34 cellular contexts compared by ENCODE assay signal in the genomic region with DNA sequence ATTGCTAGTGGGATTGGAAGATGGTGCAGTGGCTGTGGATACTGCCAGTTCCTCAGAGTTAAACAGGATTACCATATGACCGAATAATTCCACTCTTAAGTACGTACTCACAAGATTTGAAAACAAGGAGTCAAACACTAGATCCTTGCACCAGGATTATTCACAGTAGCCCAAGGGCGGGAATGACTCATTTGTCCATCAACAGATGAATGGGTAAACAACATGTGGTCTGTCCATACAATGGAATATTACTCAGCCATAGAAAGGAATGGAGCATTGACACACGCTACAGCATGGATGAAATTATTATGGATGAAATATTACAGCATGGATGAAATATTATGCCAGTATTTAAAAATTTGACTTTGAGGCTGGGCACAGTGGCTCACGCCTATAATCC. TPM values are rescaled to one million over a fixed set of nuclear protein-coding genes. Genes with fewer than 3 reads are reported as not detected.
DNase-seq lines count a peak whose midpoint lies in the region; ATAC-seq, FAIRE-seq and TF ChIP-seq lines count a peak whose summit lies in the region.
"Had no signal": no experiment of that assay in that cellular context is flagged by ENCODE, and none has a peak within 500 bp of the region (broad histone marks: within the 10 kb centered on the region; RNA-seq: fewer than 3 reads in every experiment).

No MANE protein-coding gene starts in this region.

- H3K79me2 ChIP-seq in HepG2 (ENCODE audit: insufficient read depth, low read length), result peaks cover 5% of the 10 kb centered on the region

- 96% methylated on average over 5 of the region's 5 CpGs for WGBS in HepG2 (ENCODE audit: low lambda C conversion rate)
- 98% methylated on average over 5 of the region's 5 CpGs for WGBS in right lobe of liver (ENCODE audit: insufficient coverage, low coverage, low lambda C conversion rate, missing lambda C conversion rate)

- in situ Hi-C loops in HepG2 (cut with HindIII; ENCODE audit: extremely low pct_ligation_motif_present, low pct_unique_long_range_greater_than_20kb), result no loop called here
- in situ Hi-C loops in SK-MEL-5 (cut with HindIII; ENCODE audit: low pct_unique_long_range_greater_than_20kb, low sequenced_read_pairs), result no loop called here

- H3K9me3 ChIP-seq in HepG2 (ENCODE audit: low read length), result no peaks in the 10 kb centered on the region
- H3K9me3 ChIP-seq in right lobe of liver, result no peaks in the 10 kb centered on the region
- H3K9me3 ChIP-seq: adrenal gland, thoracic aorta, vagina had no signal

- no peak overlapping the region for H3K4me2 ChIP-seq in HepG2 (ENCODE audit: low read depth, low read length)
- H3K4me2 ChIP-seq: GM23338, KMS-11 had no signal

- TF ChIP-seq CTCF in HepG2 (CRISPR knock-in tag; IDR thresholded peaks at IDR 0.05), result no peak
- no peak for TF ChIP-seq CTCF in right lobe of liver (IDR thresholded peaks at IDR 0.05)

- ATAC-seq in HepG2 (no peak), right lobe of liver (no peak), esophagus mucosa (peak; percentile 57), HG03432 (IDR thresholded peaks at IDR 0.05; ENCODE audit: unreplicated experiment) (no peak)
- ATAC-seq: GM23338; left ventricle myocardium superior; right cardiac atrium; stimulated activated naive CD8-positive, alpha-beta T cell treated with anti-CD3 and anti-CD28 coated beads, Interleukin-15, amount 100 ng/mL, for 72 hours had no signal

- CTCF ChIA-PET in HepG2 (lab: Yijun Ruan, JAX; ENCODE audit: low intra/inter-chr PET ratio, low total read pairs), result no interaction called here

- POLR2A ChIA-PET in HepG2 (lab: Yijun Ruan, JAX), result no interaction called here

- no peaks in the 10 kb centered on the region for H4K20me1 ChIP-seq in HepG2 (ENCODE audit: insufficient read depth, low read length)

- H3K27me3 ChIP-seq in HepG2 (ENCODE audit: control insufficient read depth in 1 of 2, insufficient read depth in 2 of 2, low read length in 2 of 2) (no peaks in the 10 kb centered on the region), right lobe of liver (no peaks in the 10 kb centered on the region)
- H3K27me3 ChIP-seq: adrenal gland, dorsolateral prefrontal cortex, vagina had no signal

- TF ChIP-seq EP300 in HepG2 (IDR thresholded peaks at IDR 0.05; ENCODE audit: low read depth in 2 of 2, low read length in 2 of 2) (no peak), HepG2 (CRISPR knock-in tag; IDR thresholded peaks at IDR 0.05; ENCODE audit: borderline replicate concordance) (no peak)

- no peak for DNase-seq in HepG2 (ENCODE audit: low spot score)
- DNase-seq in right lobe of liver, result no peak
- DNase-seq in SK-MEL-5 (ENCODE audit: low read depth, low spot score), result peak; percentile 86
- no peak for DNase-seq in urothelium cell line (ENCODE audit: low spot score)
- DNase-seq in activated T-cell treated with anti-CD3 and anti-CD28 coated beads, Interleukin-2, amount 50 U/mL, for 1 hour, result no peak
- no peak for DNase-seq in posterior vena cava (ENCODE audit: low spot score)
- DNase-seq: activated CD4-positive, alpha-beta memory T cell treated with anti-CD3 and anti-CD28 coated beads for 36 hours; activated CD4-positive, alpha-beta T cell treated with anti-CD3 and anti-CD28 coated beads for 1 hour; activated CD8-positive, alpha-beta memory T cell treated with anti-CD3 and anti-CD28 coated beads, Interleukin-2, amount 50 U/mL, for 48 hours; activated naive CD4-positive, alpha-beta T cell treated with anti-CD3 and anti-CD28 coated beads for 36 hours; adrenal gland; AML-193; CD4-positive, CD25-positive, alpha-beta regulatory T cell; DMS79 treated with DMSO at 0.1 percent for 48 hours; dorsolateral prefrontal cortex; left ventricle myocardium superior; NCI-H1417; NCI-H2081; NCI-H345; right cardiac atrium; RPMI8226; stimulated activated CD4-positive, alpha-beta T cell treated with anti-CD3 and anti-CD28 coated beads, Interleukin-1b, Interleukin-23, amount 100 ng/mL, for 48 hours; stimulated activated CD8-positive, alpha-beta memory T cell treated with anti-CD3 and anti-CD28 coated beads, Interleukin-4, amount 100 ng/mL, for 48 hours; stimulated activated naive CD8-positive, alpha-beta T cell treated with anti-CD3 and anti-CD28 coated beads, Interleukin-15, amount 100 ng/mL, for 72 hours had no signal

- FAIRE-seq in HepG2 (lab: Jason Lieb, UNC) (no peak), urothelium cell line (lab: Jason Lieb, UNC) (peak; percentile 61)
- FAIRE-seq: A204.1, endometrium, HTR-8/SVneo, TTC549 had no signal

- H3K36me3 ChIP-seq in HepG2 (replicated peaks in 1 of 2; ENCODE audit: control insufficient read depth in 1 of 2, insufficient read depth in 2 of 2, low read length in 2 of 2) (peaks cover 39 to 86% of the 10 kb centered on the region in 2 experiments), right lobe of liver (peaks cover 0 to 64% (median 8%) of the 10 kb centered on the region in 4 donors)

- H3K4me1 ChIP-seq in HepG2 (ENCODE audit: insufficient read depth, low read length) (no peaks in the 10 kb centered on the region), right lobe of liver (no peaks in the 10 kb centered on the region)

- H3K27ac ChIP-seq in HepG2 (ENCODE audit: extremely low read length, insufficient read depth, low read length) (no peak overlapping the region), right lobe of liver (no peak overlapping the region)
- H3K27ac ChIP-seq: adrenal gland, dorsolateral prefrontal cortex, KMS-11, thoracic aorta, vagina had no signal

- BruUV-seq in HepG2 (replicated peaks; lab: Mats Ljungman, UMichigan), result no TSS peak

- no peak overlapping the region for H3K4me3 ChIP-seq in HepG2 (replicated peaks in 1 of 3; ENCODE audit: insufficient read depth in 1 of 3, low read depth in 2 of 3, low read length in 3 of 3)
- no peak overlapping the region for H3K4me3 ChIP-seq in right lobe of liver
- H3K4me3 ChIP-seq: adrenal gland, dorsolateral prefrontal cortex, GM23338, thoracic aorta, vagina had no signal

- TF ChIP-seq POLR2A in HepG2 (IDR thresholded peaks at IDR 0.05; ENCODE audit: insufficient read depth in 1 of 2, low read depth in 2 of 2, low read length in 2 of 2), result no peak
- TF ChIP-seq POLR2A in right lobe of liver (IDR thresholded peaks at IDR 0.05), result no peak

- H2AFZ ChIP-seq in HepG2 (ENCODE audit: low read length), result no peak overlapping the region
- H2AFZ ChIP-seq: GM23338 had no signal

- intact Hi-C loops in HepG2 (cut with micrococcal nuclease; ENCODE audit: unreplicated experiment) (no loop called here), right lobe of liver (cut with DNase I) (no loop called here), posterior vena cava (cut with DNase I) (loop anchor here (5.0 to 10.0 kb wide), 2 partner anchors 202 to 1890 kb away; partner anchors contain the start of gene TELO2 (in 1 of the 2))

- TF ChIP-seq RAD21 in HepG2 (CRISPR knock-in tag; IDR thresholded peaks at IDR 0.05), result no peak

- H3K9ac ChIP-seq in HepG2 (ENCODE audit: insufficient read depth, low read depth, low read length), result no peak overlapping the region
- H3K9ac ChIP-seq: KMS-11 had no signal

RNA-seq across cellular contexts. Expression of gene MAPK8IP3, which starts 9.1 kb away (rescaled TPM):
- total RNA-seq in HepG2 (2016; rRNA removed; fragmentation: Illumina TruSeq; extraction: Trizol) (3.6 and 25.1 TPM in 2 replicates), right lobe of liver (10 to 100 TPM in 5 of 6 experiments, 1 to 10 TPM in 1; 8.7 to 37.3 (median 23.0) TPM), esophagus mucosa (16.3 TPM), posterior vena cava (10 to 100 TPM; 37.1 to 42.3 TPM)
- 9.0 and 11.0 TPM in 2 replicates for total RNA-seq in HepG2 (2016; cell fraction: cytosol; rRNA removed; fragmentation: Illumina TruSeq; extraction: Trizol; ENCODE audit: low read depth)
- 3.3 and 29.8 TPM in 2 replicates for total RNA-seq in HepG2 (2016; cell fraction: insoluble cytoplasmic fraction; rRNA removed; fragmentation: Illumina TruSeq; extraction: Trizol)
- total RNA-seq in HepG2 (2016; cell fraction: membrane; rRNA removed; fragmentation: Illumina TruSeq; extraction: Trizol), result 3.8 and 4.5 TPM in 2 replicates
- 45.6 and 52.7 TPM in 2 replicates for total RNA-seq in HepG2 (2016; cell fraction: nucleus; rRNA removed; fragmentation: Illumina TruSeq; extraction: Trizol)
- polyA plus RNA-seq in HepG2 (2011; rRNA removed), result 41.7 and 65.8 TPM in 2 replicates
- polyA plus RNA-seq in HepG2 (2011; cell fraction: cytosol; rRNA removed), result 5.6 and 10.1 TPM in 2 replicates
- polyA plus RNA-seq in HepG2 (2011; cell fraction: nucleus; rRNA removed), result 653 and 865 TPM in 2 replicates
- polyA plus RNA-seq in HepG2 (2012), result 43.5 and 49.9 TPM in 2 replicates
- polyA plus RNA-seq in HepG2 (2016; cell fraction: cytosol; fragmentation: Illumina TruSeq; extraction: Trizol; ENCODE audit: low read depth), result 0.76 and 0.97 TPM in 2 replicates
- 3.3 and 4.5 TPM in 2 replicates for polyA plus RNA-seq in HepG2 (2016; cell fraction: insoluble cytoplasmic fraction; fragmentation: Illumina TruSeq; extraction: Trizol; ENCODE audit: low read depth)
- polyA plus RNA-seq in HepG2 (2016; cell fraction: membrane; fragmentation: Illumina TruSeq; extraction: Trizol; ENCODE audit: low read depth), result 1.8 and 2.1 TPM in 2 replicates
- polyA plus RNA-seq in HepG2 (2016; cell fraction: nucleus; fragmentation: Illumina TruSeq; extraction: Trizol; ENCODE audit: insufficient read depth, low read depth), result 244 and 279 TPM in 2 replicates
- 15.0 and 33.9 TPM in 2 replicates for polyA minus RNA-seq in HepG2 (2011; rRNA and poly(A)+ RNA removed; ENCODE audit: low replicate concordance)
- polyA minus RNA-seq in HepG2 (2011; cell fraction: cytosol; rRNA and poly(A)+ RNA removed), result 4.7 and 4.8 TPM in 2 replicates
- polyA minus RNA-seq in HepG2 (2011; cell fraction: nucleus; rRNA and poly(A)+ RNA removed), result 92.2 and 93.0 TPM in 2 replicates
- total RNA-seq in SK-MEL-5 (2014; rRNA removed; shearing (Covaris generic)), result 19.3 and 20.3 TPM in 2 replicates
- 10.8 and 13.9 TPM in 2 replicates for polyA plus RNA-seq in SK-MEL-5 (2015; cell fraction: cytosol; rRNA removed)
- polyA plus RNA-seq in SK-MEL-5 (2015; cell fraction: nucleus; rRNA removed), result 595 and 691 TPM in 2 replicates

RNA-seq across cellular contexts. Expression of gene JPT2, which starts 18.8 kb away (rescaled TPM):
- total RNA-seq in HepG2 (2016; rRNA removed; fragmentation: Illumina TruSeq; extraction: Trizol), result 89.4 and 127 TPM in 2 replicates
- 11.5 and 13.4 TPM in 2 replicates for total RNA-seq in HepG2 (2016; cell fraction: cytosol; rRNA removed; fragmentation: Illumina TruSeq; extraction: Trizol; ENCODE audit: low read depth)
- 91.5 and 117 TPM in 2 replicates for total RNA-seq in HepG2 (2016; cell fraction: insoluble cytoplasmic fraction; rRNA removed; fragmentation: Illumina TruSeq; extraction: Trizol)
- 52.3 and 54.3 TPM in 2 replicates for total RNA-seq in HepG2 (2016; cell fraction: membrane; rRNA removed; fragmentation: Illumina TruSeq; extraction: Trizol)
- total RNA-seq in HepG2 (2016; cell fraction: nucleus; rRNA removed; fragmentation: Illumina TruSeq; extraction: Trizol), result 37.4 and 43.4 TPM in 2 replicates
- 52.5 and 53.5 TPM in 2 replicates for polyA plus RNA-seq in HepG2 (2011; rRNA removed)
- 36.8 and 43.8 TPM in 2 replicates for polyA plus RNA-seq in HepG2 (2011; cell fraction: cytosol; rRNA removed)
- 36.7 and 43.7 TPM in 2 replicates for polyA plus RNA-seq in HepG2 (2011; cell fraction: nucleus; rRNA removed)
- polyA plus RNA-seq in HepG2 (2012), result 50.1 and 68.5 TPM in 2 replicates
- polyA plus RNA-seq in HepG2 (2016; cell fraction: cytosol; fragmentation: Illumina TruSeq; extraction: Trizol; ENCODE audit: low read depth), result 14.3 TPM in 2 replicates
- 154 and 168 TPM in 2 replicates for polyA plus RNA-seq in HepG2 (2016; cell fraction: insoluble cytoplasmic fraction; fragmentation: Illumina TruSeq; extraction: Trizol; ENCODE audit: low read depth)
- 39.8 and 39.9 TPM in 2 replicates for polyA plus RNA-seq in HepG2 (2016; cell fraction: membrane; fragmentation: Illumina TruSeq; extraction: Trizol; ENCODE audit: low read depth)
- 63.6 and 72.2 TPM in 2 replicates for polyA plus RNA-seq in HepG2 (2016; cell fraction: nucleus; fragmentation: Illumina TruSeq; extraction: Trizol; ENCODE audit: insufficient read depth, low read depth)
- 35.4 and 60.1 TPM in 2 replicates for polyA minus RNA-seq in HepG2 (2011; rRNA and poly(A)+ RNA removed; ENCODE audit: low replicate concordance)
- 24.4 and 29.2 TPM in 2 replicates for polyA minus RNA-seq in HepG2 (2011; cell fraction: cytosol; rRNA and poly(A)+ RNA removed)
- polyA minus RNA-seq in HepG2 (2011; cell fraction: nucleus; rRNA and poly(A)+ RNA removed), result 24.2 and 25.5 TPM in 2 replicates
- 10 to 100 TPM; 31.0 to 47.7 (median 38.7) TPM for total RNA-seq in right lobe of liver
- 45.5 and 48.5 TPM in 2 replicates for total RNA-seq in SK-MEL-5 (2014; rRNA removed; shearing (Covaris generic))
- 75.8 and 87.3 TPM in 2 replicates for polyA plus RNA-seq in SK-MEL-5 (2015; cell fraction: cytosol; rRNA removed)
- 24.0 and 47.1 TPM in 2 replicates for polyA plus RNA-seq in SK-MEL-5 (2015; cell fraction: nucleus; rRNA removed)
- 79.3 TPM for total RNA-seq in esophagus mucosa
- 10 to 100 TPM; 23.3 to 31.1 TPM for total RNA-seq in posterior vena cava

Comparison
In these comparisons a context has a peak if more than half of its experiments do, and no peak if none do; other contexts are left out.
1. intact Hi-C loops: an anchor here in posterior vena cava (5.0 to 10.0 kb wide); none called in HepG2 and right lobe of liver.